Comparison of ENCODE assay signal across 40 cellular contexts in genomic region chr10:38003026-38003425, GRCh38.
"Had no signal": no experiment of that assay in that cellular context is flagged by ENCODE, and none has a peak within 500 bp of the region (broad histone marks: within the 10 kb centered on the region; RNA-seq: fewer than 3 reads in every experiment).

No MANE protein-coding gene starts in this region.

- H3K36me3 ChIP-seq: adrenal gland, ascending aorta, brain microvascular endothelial cell, breast epithelium, cardiac muscle cell had no signal

- H3K27ac Mint-ChIP-seq: activated naive CD4-positive, alpha-beta T cell treated with anti-CD3 and anti-CD28 coated beads for 36 hours; activated naive CD4-positive, alpha-beta T cell treated with anti-CD3 and anti-CD28 coated beads, Interleukin-2, amount 10 ng/mL, durations not matched to agents 7 days and 5 days; activated naive CD4-positive, alpha-beta T cell treated with anti-CD3 and anti-CD28 coated beads, Interleukin-2, amount 50 U/mL, for 24 hours; activated naive CD4-positive, alpha-beta T cell treated with anti-CD3 and anti-CD28 coated beads, Interleukin-2, amount 50 U/mL, for 72 hours; activated naive CD8-positive, alpha-beta T cell; activated naive CD8-positive, alpha-beta T cell treated with anti-CD3 and anti-CD28 coated beads for 36 hours; activated naive CD8-positive, alpha-beta T cell treated with anti-CD3 and anti-CD28 coated beads, Interleukin-2, amount 10 ng/mL, durations not matched to agents 7 days and 5 days; activated naive CD8-positive, alpha-beta T cell treated with anti-CD3 and anti-CD28 coated beads, Interleukin-2, amount 50 U/mL, for 24 hours; activated T-cell treated with anti-CD3 and anti-CD28 coated beads, Interleukin-2, amount 50 U/mL, for 24 hours; activated T-cell treated with anti-CD3 and anti-CD28 coated beads, Interleukin-2, amount 50 U/mL, for 72 hours; activated T-helper 1 cell treated with anti-CD3 and anti-CD28 coated beads, Interleukin-12 subunit alpha, Interleukin-12 subunit beta, Interleukin-2, Interleukin-4 antibody, amounts not matched to agents 30 ng/mL and 10 ng/mL and 1 ng/mL, durations not matched to agents 14 hours and 24 hours and 36 hours; activated T-helper 17 cell treated with anti-CD3 and anti-CD28 coated beads, Interleukin-2, amount 50 U/mL, for 72 hours; activated T-helper 2 cell treated with anti-CD3 and anti-CD28 coated beads, Interferon-gamma antibody, Interleukin-2, Interleukin-4, amounts not matched to agents 10 μg/mL and 5 μg/mL and 100 μg/mL, durations not matched to agents 14 hours and 24 hours and 36 hours; brain had no signal

- H3K27me3 ChIP-seq: adrenal gland, ascending aorta, body of pancreas, brain microvascular endothelial cell, breast epithelium, cardiac muscle cell had no signal

- H3K4me3 ChIP-seq: adrenal gland, ascending aorta, body of pancreas, breast epithelium, cardiac muscle cell had no signal

- DNase-seq: activated effector memory CD4-positive, alpha-beta T cell treated with anti-CD3 and anti-CD28 coated beads, Interleukin-2, amount 50 U/mL, for 16 hours; activated effector memory CD4-positive, alpha-beta T cell treated with Interleukin-2 at 50 U/mL for 16 hours; activated gamma-delta T cell; activated gamma-delta T cell treated with Interleukin-2 at 50 U/mL for 16 hours; activated naive CD4-positive, alpha-beta T cell; activated naive CD4-positive, alpha-beta T cell treated with anti-CD3 and anti-CD28 coated beads for 36 hours; activated naive CD4-positive, alpha-beta T cell treated with anti-CD3 and anti-CD28 coated beads, Interleukin-2, amount 10 ng/mL, durations not matched to agents 7 days and 5 days; activated naive CD4-positive, alpha-beta T cell treated with anti-CD3 and anti-CD28 coated beads, Interleukin-2, amount 50 U/mL, for 16 hours; activated naive CD4-positive, alpha-beta T cell treated with Interleukin-2 at 50 U/mL for 16 hours; activated naive CD8-positive, alpha-beta T cell treated with anti-CD3 and anti-CD28 coated beads for 36 hours; activated naive CD8-positive, alpha-beta T cell treated with anti-CD3 and anti-CD28 coated beads, Interleukin-2, amount 10 ng/mL, durations not matched to agents 7 days and 5 days; activated naive CD8-positive, alpha-beta T cell treated with anti-CD3 and anti-CD28 coated beads, Interleukin-2, amount 50 U/mL, for 24 hours; activated T-cell treated with anti-CD3 and anti-CD28 coated beads, Interleukin-2, amount 50 U/mL, for 1 hour; activated T-cell treated with anti-CD3 and anti-CD28 coated beads, Interleukin-2, amount 50 U/mL, for 24 hours; activated T-cell treated with anti-CD3 and anti-CD28 coated beads, Interleukin-2, amount 50 U/mL, for 4 hours; activated T-cell treated with anti-CD3 and anti-CD28 coated beads, Interleukin-2, amount 50 U/mL, for 48 hours; activated T-cell treated with anti-CD3 and anti-CD28 coated beads, Interleukin-2, amount 50 U/mL, for 72 hours; adrenal gland; amniotic stem cell; amygdala; anterior cingulate cortex; aorta; body of pancreas; brain microvascular endothelial cell; caudate nucleus; central memory CD4-positive, alpha-beta T cell; cerebellar nuclear complex had no signal

- H3K4me1 Mint-ChIP-seq: activated naive CD4-positive, alpha-beta T cell treated with anti-CD3 and anti-CD28 coated beads, Interleukin-2, amount 10 ng/mL, durations not matched to agents 7 days and 5 days; activated naive CD4-positive, alpha-beta T cell treated with anti-CD3 and anti-CD28 coated beads, Interleukin-2, amount 50 U/mL, for 24 hours; activated naive CD8-positive, alpha-beta T cell treated with anti-CD3 and anti-CD28 coated beads for 36 hours; activated naive CD8-positive, alpha-beta T cell treated with anti-CD3 and anti-CD28 coated beads, Interleukin-2, amount 10 ng/mL, durations not matched to agents 7 days and 5 days; activated naive CD8-positive, alpha-beta T cell treated with anti-CD3 and anti-CD28 coated beads, Interleukin-2, amount 50 U/mL, for 24 hours; activated T-helper 17 cell treated with anti-CD3 and anti-CD28 coated beads, Interleukin-2, amount 50 U/mL, for 72 hours; brain; central memory CD8-positive, alpha-beta T cell had no signal

- H3K4me1 ChIP-seq: adrenal gland, ascending aorta, body of pancreas, breast epithelium had no signal

- H3K36me3 Mint-ChIP-seq: activated naive CD4-positive, alpha-beta T cell treated with anti-CD3 and anti-CD28 coated beads, Interleukin-2, amount 10 ng/mL, durations not matched to agents 7 days and 5 days; activated naive CD4-positive, alpha-beta T cell treated with anti-CD3 and anti-CD28 coated beads, Interleukin-2, amount 50 U/mL, for 24 hours; activated naive CD4-positive, alpha-beta T cell treated with anti-CD3 and anti-CD28 coated beads, Interleukin-2, amount 50 U/mL, for 72 hours; activated naive CD8-positive, alpha-beta T cell; activated naive CD8-positive, alpha-beta T cell treated with anti-CD3 and anti-CD28 coated beads for 36 hours; activated naive CD8-positive, alpha-beta T cell treated with anti-CD3 and anti-CD28 coated beads, Interleukin-2, amount 10 ng/mL, durations not matched to agents 7 days and 5 days; brain had no signal

- H3K4me3 Mint-ChIP-seq: activated naive CD4-positive, alpha-beta T cell treated with anti-CD3 and anti-CD28 coated beads for 36 hours; activated naive CD4-positive, alpha-beta T cell treated with anti-CD3 and anti-CD28 coated beads, Interleukin-2, amount 10 ng/mL, durations not matched to agents 7 days and 5 days; activated naive CD4-positive, alpha-beta T cell treated with anti-CD3 and anti-CD28 coated beads, Interleukin-2, amount 50 U/mL, for 24 hours; activated naive CD8-positive, alpha-beta T cell; activated naive CD8-positive, alpha-beta T cell treated with anti-CD3 and anti-CD28 coated beads for 36 hours; activated naive CD8-positive, alpha-beta T cell treated with anti-CD3 and anti-CD28 coated beads, Interleukin-2, amount 10 ng/mL, durations not matched to agents 7 days and 5 days; activated naive CD8-positive, alpha-beta T cell treated with anti-CD3 and anti-CD28 coated beads, Interleukin-2, amount 50 U/mL, for 24 hours; activated T-cell treated with anti-CD3 and anti-CD28 coated beads, Interleukin-2, amount 50 U/mL, for 24 hours; activated T-cell treated with anti-CD3 and anti-CD28 coated beads, Interleukin-2, amount 50 U/mL, for 4 hours; activated T-cell treated with anti-CD3 and anti-CD28 coated beads, Interleukin-2, amount 50 U/mL, for 72 hours; activated T-helper 1 cell treated with anti-CD3 and anti-CD28 coated beads, Interleukin-12 subunit alpha, Interleukin-12 subunit beta, Interleukin-2, Interleukin-4 antibody, amounts not matched to agents 30 ng/mL and 10 ng/mL and 1 ng/mL, durations not matched to agents 14 hours and 24 hours and 36 hours; activated T-helper 17 cell treated with anti-CD3 and anti-CD28 coated beads, Interleukin-2, amount 50 U/mL, for 72 hours; brain; central memory CD8-positive, alpha-beta T cell had no signal

- H3K9me3 ChIP-seq: adrenal gland, ascending aorta, body of pancreas, breast epithelium had no signal

- ATAC-seq: activated naive CD4-positive, alpha-beta T cell treated with anti-CD3 and anti-CD28 coated beads, Interleukin-2, amount 50 U/mL, for 72 hours; activated naive CD8-positive, alpha-beta T cell treated with anti-CD3 and anti-CD28 coated beads, Interleukin-2, amount 50 U/mL, for 24 hours; activated T-cell treated with anti-CD3 and anti-CD28 coated beads, Interleukin-2, amount 50 U/mL, for 4 hours; activated T-cell treated with anti-CD3 and anti-CD28 coated beads, Interleukin-2, amount 50 U/mL, for 72 hours; activated T-helper 17 cell treated with anti-CD3 and anti-CD28 coated beads, Interleukin-2, amount 50 U/mL, for 72 hours; body of pancreas had no signal

- FAIRE-seq: astrocyte, bronchial epithelial cell had no signal

- H3K27ac ChIP-seq: adrenal gland, ascending aorta, body of pancreas, brain microvascular endothelial cell, breast epithelium, cardiac muscle cell had no signal

- H3K9me3 Mint-ChIP-seq: activated naive CD4-positive, alpha-beta T cell treated with anti-CD3 and anti-CD28 coated beads, Interleukin-2, amount 10 ng/mL, durations not matched to agents 7 days and 5 days; activated naive CD4-positive, alpha-beta T cell treated with anti-CD3 and anti-CD28 coated beads, Interleukin-2, amount 50 U/mL, for 24 hours; activated naive CD4-positive, alpha-beta T cell treated with anti-CD3 and anti-CD28 coated beads, Interleukin-2, amount 50 U/mL, for 72 hours; activated naive CD8-positive, alpha-beta T cell treated with anti-CD3 and anti-CD28 coated beads, Interleukin-2, amount 10 ng/mL, durations not matched to agents 7 days and 5 days; activated naive CD8-positive, alpha-beta T cell treated with anti-CD3 and anti-CD28 coated beads, Interleukin-2, amount 50 U/mL, for 24 hours; activated T-cell treated with anti-CD3 and anti-CD28 coated beads, Interleukin-2, amount 50 U/mL, for 4 hours; activated T-helper 17 cell treated with anti-CD3 and anti-CD28 coated beads, Interleukin-2, amount 50 U/mL, for 72 hours; activated T-helper 2 cell treated with anti-CD3 and anti-CD28 coated beads, Interferon-gamma antibody, Interleukin-2, Interleukin-4, amounts not matched to agents 10 μg/mL and 5 μg/mL and 100 μg/mL, durations not matched to agents 14 hours and 24 hours and 36 hours; central memory CD8-positive, alpha-beta T cell had no signal

- H3K27me3 Mint-ChIP-seq: activated naive CD4-positive, alpha-beta T cell treated with anti-CD3 and anti-CD28 coated beads, Interleukin-2, amount 10 ng/mL, durations not matched to agents 7 days and 5 days; activated naive CD4-positive, alpha-beta T cell treated with anti-CD3 and anti-CD28 coated beads, Interleukin-2, amount 50 U/mL, for 24 hours; activated naive CD8-positive, alpha-beta T cell; activated naive CD8-positive, alpha-beta T cell treated with anti-CD3 and anti-CD28 coated beads for 36 hours; activated naive CD8-positive, alpha-beta T cell treated with anti-CD3 and anti-CD28 coated beads, Interleukin-2, amount 10 ng/mL, durations not matched to agents 7 days and 5 days; activated naive CD8-positive, alpha-beta T cell treated with anti-CD3 and anti-CD28 coated beads, Interleukin-2, amount 50 U/mL, for 24 hours; activated T-cell treated with anti-CD3 and anti-CD28 coated beads, Interleukin-2, amount 50 U/mL, for 24 hours; activated T-helper 17 cell treated with anti-CD3 and anti-CD28 coated beads, Interleukin-2, amount 50 U/mL, for 72 hours; central memory CD8-positive, alpha-beta T cell had no signal
